Comparison of ENCODE assay signal across 8 cellular contexts in genomic region chr19:48481191-48481500, GRCh38. TPM values are rescaled to one million over a fixed set of nuclear protein-coding genes. Genes with fewer than 3 reads are reported as not detected.
DNase-seq lines count a peak whose midpoint lies in the region; ATAC-seq and TF ChIP-seq lines count a peak whose summit lies in the region.

No MANE protein-coding gene starts in this region.

- no peak overlapping the region for H3K4me2 ChIP-seq in mesenchymal stem cell (ENCODE audit: low read length, poor library complexity, severe bottlenecking)

- H3K27me3 ChIP-seq in body of pancreas (no peaks in the 10 kb centered on the region), mesenchymal stem cell (ENCODE audit: control insufficient read depth in 1 of 2, insufficient read depth in 1 of 2, low read length in 2 of 2) (no peaks in the 10 kb centered on the region), tibial nerve (no peaks in the 10 kb centered on the region)

- H3K27ac Mint-ChIP-seq in activated T-cell treated with anti-CD3 and anti-CD28 coated beads, Interleukin-2, amount 50 U/mL, for 72 hours, result no peak overlapping the region

- H3K27me3 Mint-ChIP-seq in activated T-cell treated with anti-CD3 and anti-CD28 coated beads, Interleukin-2, amount 50 U/mL, for 72 hours (ENCODE audit: low read depth), result no peaks in the 10 kb centered on the region

- H3K9me3 ChIP-seq in body of pancreas (no peaks in the 10 kb centered on the region), mesenchymal stem cell (ENCODE audit: control insufficient read depth, low read length) (no peaks in the 10 kb centered on the region), tibial nerve (no peaks in the 10 kb centered on the region)

- no peak for TF ChIP-seq POLR2A in body of pancreas (IDR thresholded peaks at IDR 0.05)
- no peak for TF ChIP-seq POLR2A in tibial nerve (IDR thresholded peaks at IDR 0.05)

- H2BK12ac ChIP-seq in mesenchymal stem cell (ENCODE audit: low read length in 2 of 2), result no peak overlapping the region

- H3K36me3 ChIP-seq in body of pancreas (replicated peaks in 1 of 2; ENCODE audit: insufficient read depth in 1 of 2, low read depth in 2 of 2) (peaks cover 7% of the 10 kb centered on the region in 2 donors), mesenchymal stem cell (ENCODE audit: control insufficient read depth in 1 of 2, insufficient read depth in 2 of 2, low read depth in 1 of 2, low read length in 2 of 2) (peaks cover 32 to 59% of the 10 kb centered on the region in 2 experiments), tibial nerve (peaks cover 0 to 33% (median 2%) of the 10 kb centered on the region in 3 donors)

- no peaks in the 10 kb centered on the region for H3K36me3 Mint-ChIP-seq in activated T-cell treated with anti-CD3 and anti-CD28 coated beads, Interleukin-2, amount 50 U/mL, for 72 hours (ENCODE audit: insufficient read depth in 2 of 2)

- peak overlapping the region; percentile 81 for H3K9ac ChIP-seq in mesenchymal stem cell (ENCODE audit: low read length)

- no peak overlapping the region for H3K18ac ChIP-seq in mesenchymal stem cell (ENCODE audit: low read depth in 1 of 2, low read length in 2 of 2)

- H4K91ac ChIP-seq in mesenchymal stem cell (ENCODE audit: low read length), result no peak overlapping the region

- H3K23ac ChIP-seq in mesenchymal stem cell (ENCODE audit: low read length in 2 of 2), result no peak overlapping the region

- intact Hi-C loops in body of pancreas (cut with DNase I), result no loop called here

- no peak for DNase-seq in activated T-cell treated with anti-CD3 and anti-CD28 coated beads, Interleukin-2, amount 50 U/mL, for 72 hours
- DNase-seq in activated T-cell treated with anti-CD3 and anti-CD28 coated beads for 4 hours (no peak), body of pancreas (peak in 1 of 4 donors; percentile 18), mesenchymal stem cell (no peak), tibial nerve (ENCODE audit: low spot score in 2 of 2) (no peak), amygdala (lab: John Stamatoyannopoulos, UW) (no peak)

- peak overlapping the region in 3 of 4 donors; percentile 50 to 75 (median 71) for H3K27ac ChIP-seq in body of pancreas
- H3K27ac ChIP-seq in mesenchymal stem cell (ENCODE audit: low read length, poor library complexity, severe bottlenecking), result no peak overlapping the region
- peak overlapping the region; percentile 80 to 94 (median 87) for H3K27ac ChIP-seq in tibial nerve

- no peak overlapping the region for H3K4ac ChIP-seq in mesenchymal stem cell (ENCODE audit: low read depth in 1 of 2, low read length in 2 of 2)

- ATAC-seq in activated T-cell treated with anti-CD3 and anti-CD28 coated beads, Interleukin-2, amount 50 U/mL, for 72 hours (replicated peaks in 1 of 2), result no peak
- ATAC-seq in body of pancreas, result no peak
- no peak for ATAC-seq in GM18519 (IDR thresholded peaks at IDR 0.05; ENCODE audit: low FRiP score, unreplicated experiment)
- no peak for ATAC-seq in GM19463 (IDR thresholded peaks at IDR 0.05; ENCODE audit: unreplicated experiment)

- H3K79me1 ChIP-seq in mesenchymal stem cell (replicated peaks; ENCODE audit: low read length, poor library complexity, severe bottlenecking), result peaks cover 18% of the 10 kb centered on the region

- 51 to 70% methylated on average over 11 of the region's 11 CpGs for WGBS in body of pancreas, 2 donors
- 95% methylated on average over 11 of the region's 11 CpGs for WGBS in mesenchymal stem cell
- 37 to 40% methylated on average over 11 of the region's 11 CpGs for WGBS in tibial nerve, 2 donors

- H4K8ac ChIP-seq in mesenchymal stem cell (ENCODE audit: low read length), result no peak overlapping the region

- H2BK120ac ChIP-seq in mesenchymal stem cell (ENCODE audit: low read depth, low read length), result no peak overlapping the region

- H3K4me1 ChIP-seq in body of pancreas, result peaks cover 23% of the 10 kb centered on the region
- peaks cover 9% of the 10 kb centered on the region for H3K4me1 ChIP-seq in mesenchymal stem cell (ENCODE audit: control insufficient read depth, insufficient read depth, low read depth, low read length)
- peaks cover 0 to 23% (median 4%) of the 10 kb centered on the region in 4 donors for H3K4me1 ChIP-seq in tibial nerve

- no peak overlapping the region for H2AK5ac ChIP-seq in mesenchymal stem cell (ENCODE audit: low read length, severe bottlenecking)

- H2BK15ac ChIP-seq in mesenchymal stem cell (ENCODE audit: low read depth, poor library complexity, severe bottlenecking), result no peak overlapping the region

- TF ChIP-seq CTCF in body of pancreas (IDR thresholded peaks at IDR 0.05), result no peak
- no peak for TF ChIP-seq CTCF in tibial nerve (IDR thresholded peaks at IDR 0.05)

- no peak overlapping the region for H3K14ac ChIP-seq in mesenchymal stem cell (ENCODE audit: low read length in 2 of 2)

- H3K4me1 Mint-ChIP-seq in activated T-cell treated with anti-CD3 and anti-CD28 coated beads, Interleukin-2, amount 50 U/mL, for 72 hours (ENCODE audit: low read depth), result peaks cover 18% of the 10 kb centered on the region

- TF ChIP-seq EP300 in tibial nerve (IDR thresholded peaks at IDR 0.05), result no peak

- H3K4me3 ChIP-seq in body of pancreas, result peak overlapping the region in 1 of 2 donors; percentile 23
- H3K4me3 ChIP-seq in mesenchymal stem cell (ENCODE audit: insufficient read depth in 1 of 2, low read depth in 1 of 2, low read length in 2 of 2), result peak overlapping the region in 1 of 2 experiments; percentile 73
- peak overlapping the region in 3 of 4 donors; percentile 51 to 65 (median 58) for H3K4me3 ChIP-seq in tibial nerve

- H3K4me3 Mint-ChIP-seq in activated T-cell treated with anti-CD3 and anti-CD28 coated beads, Interleukin-2, amount 50 U/mL, for 72 hours, result peak overlapping the region; percentile 84 to 93

- no peaks in the 10 kb centered on the region for H3K9me3 Mint-ChIP-seq in activated T-cell treated with anti-CD3 and anti-CD28 coated beads, Interleukin-2, amount 50 U/mL, for 72 hours

- no peak overlapping the region for H2BK5ac ChIP-seq in mesenchymal stem cell (ENCODE audit: low read depth, low read length, poor library complexity, severe bottlenecking)

- no peak overlapping the region for H2AFZ ChIP-seq in mesenchymal stem cell (ENCODE audit: low read depth, low read length)

RNA-seq across cellular contexts. Expression of gene CYTH2, which starts 12.0 kb away (rescaled TPM):
- 10 to 100 TPM; 59.4 to 68.3 TPM for total RNA-seq in activated T-cell treated with anti-CD3 and anti-CD28 coated beads, Interleukin-2, amount 50 U/mL, for 72 hours
- total RNA-seq in body of pancreas (10 to 100 TPM; 76.1 to 94.2 TPM), tibial nerve (100 to 1,000 TPM in 1 of 4 donors, 10 to 100 TPM in 3; 56.7 to 114 (median 65.1) TPM)
- polyA plus RNA-seq in mesenchymal stem cell (2013, experiment 1 of 2), result 47.7 TPM
- polyA plus RNA-seq in mesenchymal stem cell (2013, experiment 2 of 2), result 45.1 TPM

RNA-seq across cellular contexts. Expression of gene KCNJ14, which starts 25.8 kb away (rescaled TPM):
- total RNA-seq in activated T-cell treated with anti-CD3 and anti-CD28 coated beads, Interleukin-2, amount 50 U/mL, for 72 hours, result 1 to 10 TPM; 3.2 to 5.0 TPM
- 1 to 10 TPM in 1 of 2 donors, under 1 TPM in 1; 0.66 to 1.6 TPM for total RNA-seq in body of pancreas
- 0.25 TPM for polyA plus RNA-seq in mesenchymal stem cell (2013, experiment 1 of 2)
- polyA plus RNA-seq in mesenchymal stem cell (2013, experiment 2 of 2), result 0.21 TPM
- total RNA-seq in tibial nerve, result 1 to 10 TPM in 2 of 4 donors, under 1 TPM in 2; 0.44 to 4.1 (median 1.5) TPM

RNA-seq across cellular contexts. Expression of gene LMTK3, which starts 30.5 kb away (rescaled TPM):
- total RNA-seq in activated T-cell treated with anti-CD3 and anti-CD28 coated beads, Interleukin-2, amount 50 U/mL, for 72 hours, result 1 to 10 TPM; 6.0 to 6.6 TPM
- total RNA-seq in body of pancreas, result 1 to 10 TPM; 4.2 to 9.6 TPM
- polyA plus RNA-seq in mesenchymal stem cell (2013, experiment 1 of 2), result 0.66 TPM
- 0.55 TPM for polyA plus RNA-seq in mesenchymal stem cell (2013, experiment 2 of 2)
- total RNA-seq in tibial nerve, result 1 to 10 TPM in 1 of 4 donors, under 1 TPM in 2, not detected in 1; under 0.01 to 1.8 (median 0.59) TPM

RNA-seq across cellular contexts. Expression of gene GRWD1, which starts 35.4 kb away (rescaled TPM):
- total RNA-seq in activated T-cell treated with anti-CD3 and anti-CD28 coated beads, Interleukin-2, amount 50 U/mL, for 72 hours, result 10 to 100 TPM; 27.0 to 38.2 TPM
- total RNA-seq in body of pancreas, result 10 to 100 TPM; 11.9 TPM
- polyA plus RNA-seq in mesenchymal stem cell (2013, experiment 1 of 2), result 10.0 TPM
- polyA plus RNA-seq in mesenchymal stem cell (2013, experiment 2 of 2), result 9.0 TPM
- total RNA-seq in tibial nerve, result 10 to 100 TPM; 15.1 to 33.1 (median 29.7) TPM
